ENCODE assay signal across 35 cellular contexts in the genomic region with DNA sequence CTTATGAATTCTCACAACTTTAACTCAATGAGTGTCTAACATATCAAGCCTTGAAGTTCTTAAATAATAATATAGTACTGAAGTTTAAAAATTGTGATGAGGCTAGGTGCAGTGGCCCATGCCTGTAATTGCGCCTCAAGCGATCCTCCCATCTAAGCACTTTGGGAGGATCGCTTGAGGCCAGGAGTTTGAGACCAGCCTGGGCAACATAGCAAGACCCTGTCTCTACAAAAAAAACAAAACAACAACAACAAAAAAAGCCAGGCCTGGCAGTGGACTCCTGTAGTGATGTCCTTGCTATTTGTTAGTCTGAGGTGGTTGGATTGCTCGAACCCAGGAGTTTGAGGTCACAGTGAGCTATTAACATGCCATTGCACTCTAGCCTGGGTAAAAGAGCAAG.
"Had no signal": no experiment of that assay in that cellular context is flagged by ENCODE, and none has a peak within 500 bp of the region (broad histone marks: within the 10 kb centered on the region; RNA-seq: fewer than 3 reads in every experiment).

No MANE protein-coding gene starts in this region.

- H3K9me3 ChIP-seq: MG63 had no signal

- H3K4me3 ChIP-seq: MG63 had no signal

- DNase-seq: Karpas-422, Kasumi-1, MG63, MM.1S, MV-4-11, NCI-H1048, NCI-H1092, NCI-H1092 treated with DMSO at 0.1 percent for 48 hours, NCI-H1105, NCI-H1105 treated with DMSO at 0.1 percent for 48 hours, NCI-H1417, NCI-H1417 treated with DMSO at 0.1 percent for 48 hours, NCI-H1436, NCI-H1436 treated with DMSO at 0.1 percent for 48 hours, NCI-H146, NCI-H1694, NCI-H1694 treated with DMSO at 0.1 percent for 48 hours, NCI-H187, NCI-H187 treated with DMSO at 0.1 percent for 48 hours, NCI-H1930, NCI-H2029, NCI-H2029 treated with DMSO at 0.1 percent for 48 hours, NCI-H2081, NCI-H2081 treated with DMSO at 0.1 percent for 48 hours, NCI-H2107, NCI-H2171, NCI-H2171 treated with DMSO at 0.1 percent for 48 hours, NCI-H2227 treated with DMSO at 0.1 percent for 48 hours, NCI-H226, NCI-H345, NCI-H446, NCI-H446 treated with DMSO at 0.1 percent for 48 hours, NCI-H510A, NCI-H510A treated with DMSO at 0.1 percent for 48 hours, NCI-H524 had no signal

- H3K36me3 ChIP-seq: MG63 had no signal
